Comparison of ENCODE assay signal across 15 cellular contexts in the genomic region with DNA sequence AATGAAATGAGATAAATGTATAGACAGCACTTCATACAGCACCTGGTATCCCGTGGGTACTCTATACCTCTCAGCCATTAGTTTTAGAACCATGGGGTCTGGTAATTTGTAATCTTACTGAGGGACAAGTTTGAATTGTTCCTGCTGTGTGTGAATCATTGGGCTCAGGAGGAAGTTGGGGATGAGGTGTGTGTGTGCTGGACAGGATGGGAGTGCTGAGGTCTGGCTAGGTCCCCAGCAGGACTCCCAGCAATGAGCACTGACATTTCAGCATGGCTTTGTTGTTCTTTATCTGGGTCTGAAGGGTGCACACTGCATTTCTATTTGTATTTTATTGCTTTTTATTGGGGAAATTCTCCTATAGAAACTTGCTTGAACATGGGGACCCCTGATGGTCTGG.
"Had no signal": no experiment of that assay in that cellular context is flagged by ENCODE, and none has a peak within 500 bp of the region (broad histone marks: within the 10 kb centered on the region; RNA-seq: fewer than 3 reads in every experiment).

No MANE protein-coding gene starts in this region.

- H3K9me3 ChIP-seq: ascending aorta, left ventricle myocardium inferior, right atrium auricular region, thyroid gland had no signal

- H3K4me1 ChIP-seq: ascending aorta, heart right ventricle, left ventricle myocardium inferior, right atrium auricular region, thyroid gland had no signal

- H3K27me3 ChIP-seq: ascending aorta, heart right ventricle, right atrium auricular region, thyroid gland had no signal

- H3K36me3 ChIP-seq: ascending aorta, heart right ventricle, left ventricle myocardium inferior, right atrium auricular region, thyroid gland had no signal

- H3K9me3 Mint-ChIP-seq: activated naive CD4-positive, alpha-beta T cell treated with anti-CD3 and anti-CD28 coated beads, Interleukin-2, amount 50 U/mL, for 24 hours had no signal

- H3K27ac Mint-ChIP-seq: activated naive CD4-positive, alpha-beta T cell treated with anti-CD3 and anti-CD28 coated beads, Interleukin-2, amount 50 U/mL, for 24 hours; progenitor cell of endocrine pancreas; T-helper 17 cell had no signal

- H3K36me3 Mint-ChIP-seq: activated naive CD4-positive, alpha-beta T cell treated with anti-CD3 and anti-CD28 coated beads, Interleukin-2, amount 50 U/mL, for 24 hours had no signal

- H3K4me1 Mint-ChIP-seq: activated naive CD4-positive, alpha-beta T cell treated with anti-CD3 and anti-CD28 coated beads, Interleukin-2, amount 50 U/mL, for 24 hours; nephron progenitor cell had no signal

- H3K4me3 Mint-ChIP-seq: activated naive CD4-positive, alpha-beta T cell treated with anti-CD3 and anti-CD28 coated beads, Interleukin-2, amount 50 U/mL, for 24 hours; nephron progenitor cell; T-helper 17 cell had no signal

- DNase-seq: activated CD4-positive, alpha-beta T cell treated with anti-CD3 and anti-CD28 coated beads, Interleukin-2, amount 50 U/mL, for 4 hours; activated gamma-delta T cell; caudate nucleus; erythroblast; heart right ventricle; left ventricle myocardium inferior; nephron progenitor cell; stimulated activated CD4-positive, alpha-beta T cell treated with anti-CD3 and anti-CD28 coated beads, Interleukin-2, amount 100 ng/mL, for 24 hours; stimulated activated naive CD4-positive, alpha-beta T cell treated with Interleukin-2 at 50 U/mL for 16 hours; T-helper 17 cell; thyroid gland had no signal

- ATAC-seq: heart right ventricle, T-helper 17 cell had no signal

- H3K27ac ChIP-seq: ascending aorta, heart right ventricle, left ventricle myocardium inferior, right atrium auricular region, thyroid gland had no signal

- H3K4me3 ChIP-seq: ascending aorta, heart right ventricle, left ventricle myocardium inferior, right atrium auricular region, thyroid gland had no signal
